9 cellular contexts compared by ENCODE assay signal in the genomic region with DNA sequence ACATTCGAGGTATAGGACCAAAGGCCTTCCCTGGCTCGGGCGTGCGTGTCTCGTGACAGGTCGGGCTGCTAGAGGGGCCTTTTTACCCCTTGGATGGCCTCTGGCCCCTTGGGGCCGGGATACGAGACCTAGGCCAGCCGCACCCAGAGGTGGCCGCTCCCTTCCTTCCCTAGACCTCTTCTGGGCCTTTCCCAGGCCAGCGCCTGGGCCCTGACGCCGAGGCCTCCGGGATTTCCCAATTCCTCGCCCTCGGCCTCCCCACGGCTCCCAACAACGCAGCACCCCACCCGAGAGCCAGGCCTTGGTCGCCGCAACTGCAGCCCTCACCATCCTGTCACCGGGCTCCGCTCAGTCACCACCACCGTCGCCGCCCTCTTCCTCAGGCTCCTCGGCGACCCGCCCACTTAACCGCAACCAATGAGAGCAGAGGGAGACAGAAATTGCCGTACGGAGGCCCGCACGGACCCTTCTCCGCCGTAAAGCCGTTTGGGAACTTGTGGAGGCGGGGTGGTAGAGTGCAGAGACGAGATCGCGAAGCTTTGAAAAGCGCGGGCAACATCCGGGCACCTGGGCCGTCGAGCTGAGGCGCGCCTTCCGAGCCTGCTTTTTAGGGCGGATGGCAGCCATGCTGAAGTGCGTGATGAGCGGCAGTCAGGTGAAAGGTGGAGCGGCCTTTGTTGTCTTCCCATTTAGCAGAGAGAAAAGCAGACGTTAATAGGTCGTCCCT. TPM values are rescaled to one million over a fixed set of nuclear protein-coding genes. Genes with fewer than 3 reads are reported as not detected.
DNase-seq lines count a peak whose midpoint lies in the region; ATAC-seq, FAIRE-seq and TF ChIP-seq lines count a peak whose summit lies in the region.
"Had no signal": no experiment of that assay in that cellular context is flagged by ENCODE, and none has a peak within 500 bp of the region (broad histone marks: within the 10 kb centered on the region; RNA-seq: fewer than 3 reads in every experiment).

A gene (plus strand): TSS at position 610 of the 727 bp plus-strand sequence. CDS start 7 bp downstream, at position 617.
A gene (minus strand): TSS at position 390 of the 727 bp plus-strand sequence. CDS start 60 bp downstream, at position 330.

- peaks cover 4% of the 10 kb centered on the region for H3K9me3 Mint-ChIP-seq in activated CD4-positive, alpha-beta T cell treated with anti-CD3 and anti-CD28 coated beads for 36 hours (ENCODE audit: low read depth)

- H3K27ac Mint-ChIP-seq in activated CD4-positive, alpha-beta T cell treated with anti-CD3 and anti-CD28 coated beads for 36 hours, result peak within 1 kb of the TSS; percentile 94

- DNase-seq in BE2C (peak; percentile 98), GM19239 (ENCODE audit: insufficient read length, low spot score) (peak; percentile 80), NCI-H510A treated with DMSO at 0.1 percent for 48 hours (lab: John Stamatoyannopoulos, UW) (peak; percentile 98), choroid plexus epithelial cell (ENCODE audit: low read depth) (peak; percentile 98), kidney glomerular epithelial cell (lab: John Stamatoyannopoulos, UW) (peak; percentile 97)
- DNase-seq in activated CD4-positive, alpha-beta T cell treated with anti-CD3 and anti-CD28 coated beads for 36 hours, result peak; percentile 100
- peak; percentile 98 to 99 for DNase-seq in stimulated activated CD4-positive, alpha-beta T cell treated with anti-CD3 and anti-CD28 coated beads, Interleukin-15, amount 100 ng/mL, for 48 hours (ENCODE audit: low read depth in 2 of 2)

- H3K27me3 Mint-ChIP-seq in activated CD4-positive, alpha-beta T cell treated with anti-CD3 and anti-CD28 coated beads for 36 hours, result no peaks in the 10 kb centered on the region

- no peaks in the 10 kb centered on the region; the same call in 1 of the 2 replicates for H3K4me1 ChIP-seq in BE2C

- peak within 1 kb of the TSS; percentile 95 for H3K4me3 Mint-ChIP-seq in activated CD4-positive, alpha-beta T cell treated with anti-CD3 and anti-CD28 coated beads for 36 hours

- peaks cover 32% of the 10 kb centered on the region for H3K36me3 Mint-ChIP-seq in activated CD4-positive, alpha-beta T cell treated with anti-CD3 and anti-CD28 coated beads for 36 hours (ENCODE audit: low read depth)

- POLR2A ChIA-PET in activated CD4-positive, alpha-beta T cell treated with anti-CD3 and anti-CD28 coated beads for 36 hours (lab: Charles Lee), result interaction anchor here (0.5 to 2.4 kb wide), 13 partner anchors 19 to 503 kb away, joined by 3 to 26 read pairs (median 5); a partner anchor contains a TSS

- peaks cover 28% of the 10 kb centered on the region for H3K4me1 Mint-ChIP-seq in activated CD4-positive, alpha-beta T cell treated with anti-CD3 and anti-CD28 coated beads for 36 hours

- peak; percentile 93 for FAIRE-seq in GM19239 (lab: Jason Lieb, UNC)
- FAIRE-seq: islet of Langerhans had no signal

- ATAC-seq in HG03442 (IDR thresholded peaks at IDR 0.05; ENCODE audit: unreplicated experiment), result peak; percentile 93
- peak; percentile 97 for ATAC-seq in activated CD4-positive, alpha-beta T cell treated with anti-CD3 and anti-CD28 coated beads for 36 hours

- H3K4me3 ChIP-seq in BE2C (ENCODE audit: low read depth, low read length) (peak within 1 kb of the TSS; percentile 92), choroid plexus epithelial cell (ENCODE audit: low read depth, low read length) (peak within 1 kb of the TSS; percentile 95)

- H3K9me3 ChIP-seq in BE2C, result no peaks in the 10 kb centered on the region; the same call in 1 of the 2 replicates

- intact Hi-C loops in activated CD4-positive, alpha-beta T cell treated with anti-CD3 and anti-CD28 coated beads for 36 hours (cut with DNase I, micrococcal nuclease), result loop anchor here (1.0 to 10.0 kb wide), 14 partner anchors 34 to 903 kb away; a partner anchor contains a TSS

- H3K27me3 ChIP-seq in BE2C, result no peaks in the 10 kb centered on the region

- CTCF ChIA-PET in activated CD4-positive, alpha-beta T cell treated with anti-CD3 and anti-CD28 coated beads for 36 hours (lab: Charles Lee), result interaction anchor here (0.6 to 20.0 kb wide), 7 partner anchors 11 to 295 kb away, joined by 3 to 240 read pairs (median 4); a partner anchor contains a TSS

- TF ChIP-seq CTCF in BE2C (IDR thresholded peaks at IDR 0.05; ENCODE audit: low read depth, low read length), result no peak
- no peak for TF ChIP-seq CTCF in choroid plexus epithelial cell (conservative IDR thresholded peaks at IDR 0.05; ENCODE audit: low read depth, low read length)

- H3K36me3 ChIP-seq in BE2C, result no peaks in the 10 kb centered on the region

RNA-seq across cellular contexts. Expression of the first gene that starts in this region (rescaled TPM):
- polyA plus RNA-seq in BE2C (2012; ENCODE audit: insufficient read depth, insufficient read length, low read depth), result 0.22 TPM
- 1 to 10 TPM; 1.5 to 2.2 TPM for total RNA-seq in activated CD4-positive, alpha-beta T cell treated with anti-CD3 and anti-CD28 coated beads for 36 hours

RNA-seq across cellular contexts. Expression of the second gene that starts in this region (rescaled TPM):
- 50.9 TPM for polyA plus RNA-seq in BE2C (2012; ENCODE audit: insufficient read depth, insufficient read length, low read depth)
- total RNA-seq in activated CD4-positive, alpha-beta T cell treated with anti-CD3 and anti-CD28 coated beads for 36 hours, result 100 to 1,000 TPM in 1 of 2 experiments, 10 to 100 TPM in 1; 84.4 to 103 TPM

Comparison
In these comparisons a context has a peak if more than half of its experiments do, and no peak if none do; other contexts are left out.
1. Peak in every context shown above with its lines: DNase-seq, ATAC-seq and H3K4me3 ChIP-seq.